Comparison of ENCODE assay signal across 32 cellular contexts in the genomic region with DNA sequence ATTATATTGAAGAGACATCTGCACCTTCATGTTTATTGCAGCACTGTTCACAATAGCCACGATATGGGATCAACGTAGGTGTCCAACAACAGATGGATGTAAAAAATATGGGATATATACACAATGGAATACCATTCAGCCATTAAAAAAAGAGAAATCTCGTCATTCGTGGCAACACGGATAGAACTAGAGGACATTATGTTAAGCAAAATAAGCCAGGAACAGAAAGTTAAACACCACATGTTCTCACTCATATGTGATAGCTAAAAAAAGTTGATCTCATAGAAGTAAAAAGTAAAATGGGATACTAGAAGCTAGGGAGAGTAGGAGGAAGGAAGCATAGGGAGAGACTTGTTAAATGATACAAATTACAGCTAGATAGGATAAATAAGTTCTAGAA.
"Had no signal": no experiment of that assay in that cellular context is flagged by ENCODE, and none has a peak within 500 bp of the region (broad histone marks: within the 10 kb centered on the region; RNA-seq: fewer than 3 reads in every experiment).

No MANE protein-coding gene starts in this region.

- H3K9me3 Mint-ChIP-seq: activated B cell treated with CpG ODN at 0.5 μM for 24 hours; activated CD4-positive, alpha-beta memory T cell treated with anti-CD3 and anti-CD28 coated beads for 36 hours; activated naive CD4-positive, alpha-beta T cell treated with anti-CD3 and anti-CD28 coated beads for 36 hours; activated naive CD4-positive, alpha-beta T cell treated with anti-CD3 and anti-CD28 coated beads, Interleukin-2, amount 50 U/mL, for 24 hours; activated naive CD8-positive, alpha-beta T cell treated with anti-CD3 and anti-CD28 coated beads for 36 hours; activated naive CD8-positive, alpha-beta T cell treated with anti-CD3 and anti-CD28 coated beads, Interleukin-2, amount 50 U/mL, for 24 hours; activated T-helper 1 cell treated with anti-CD3 and anti-CD28 coated beads, Interleukin-12 subunit alpha, Interleukin-12 subunit beta, Interleukin-2, Interleukin-4 antibody, amounts not matched to agents 30 ng/mL and 10 ng/mL and 1 ng/mL, durations not matched to agents 14 hours and 24 hours and 36 hours; activated T-helper 2 cell treated with anti-CD3 and anti-CD28 coated beads, Interferon-gamma antibody, Interleukin-2, Interleukin-4, amounts not matched to agents 10 μg/mL and 5 μg/mL and 100 μg/mL, durations not matched to agents 14 hours and 24 hours and 36 hours; brain; T-helper 2 cell treated with Interferon-gamma antibody and Interleukin-4, amounts not matched to agents 5 μg/mL and 100 μg/mL, for 36 hours had no signal

- H3K27ac Mint-ChIP-seq: activated B cell treated with CpG ODN at 0.5 μM for 24 hours; activated CD4-positive, alpha-beta memory T cell treated with anti-CD3 and anti-CD28 coated beads for 36 hours; activated CD8-positive, alpha-beta memory T cell treated with anti-CD3 and anti-CD28 coated beads, Interleukin-2, amount 10 ng/mL, durations not matched to agents 7 days and 5 days; activated CD8-positive, alpha-beta T cell treated with anti-CD3 and anti-CD28 coated beads, Interleukin-2, amount 10 ng/mL, durations not matched to agents 7 days and 5 days; activated naive CD4-positive, alpha-beta T cell treated with anti-CD3 and anti-CD28 coated beads for 36 hours; activated naive CD4-positive, alpha-beta T cell treated with anti-CD3 and anti-CD28 coated beads, Interleukin-2, amount 50 U/mL, for 24 hours; activated naive CD8-positive, alpha-beta T cell treated with anti-CD3 and anti-CD28 coated beads for 36 hours; activated naive CD8-positive, alpha-beta T cell treated with anti-CD3 and anti-CD28 coated beads, Interleukin-2, amount 50 U/mL, for 24 hours; activated T-helper 1 cell treated with anti-CD3 and anti-CD28 coated beads, Interleukin-12 subunit alpha, Interleukin-12 subunit beta, Interleukin-2, Interleukin-4 antibody, amounts not matched to agents 30 ng/mL and 10 ng/mL and 1 ng/mL, durations not matched to agents 14 hours and 24 hours and 36 hours; activated T-helper 2 cell treated with anti-CD3 and anti-CD28 coated beads, Interferon-gamma antibody, Interleukin-2, Interleukin-4, amounts not matched to agents 10 μg/mL and 5 μg/mL and 100 μg/mL, durations not matched to agents 14 hours and 24 hours and 36 hours; T-helper 17 cell; T-helper 2 cell treated with Interferon-gamma antibody and Interleukin-4, amounts not matched to agents 5 μg/mL and 100 μg/mL, for 36 hours had no signal

- H3K36me3 ChIP-seq: adrenal gland, breast epithelium, cardiac muscle cell, colonic mucosa, WERI-Rb-1 had no signal

- H3K4me1 ChIP-seq: adrenal gland, breast epithelium, colonic mucosa had no signal

- H3K4me3 Mint-ChIP-seq: activated B cell treated with CpG ODN at 0.5 μM for 24 hours; activated CD4-positive, alpha-beta memory T cell treated with anti-CD3 and anti-CD28 coated beads for 36 hours; activated CD8-positive, alpha-beta memory T cell treated with anti-CD3 and anti-CD28 coated beads, Interleukin-2, amount 10 ng/mL, durations not matched to agents 7 days and 5 days; activated CD8-positive, alpha-beta T cell treated with anti-CD3 and anti-CD28 coated beads, Interleukin-2, amount 10 ng/mL, durations not matched to agents 7 days and 5 days; activated naive CD4-positive, alpha-beta T cell treated with anti-CD3 and anti-CD28 coated beads for 36 hours; activated naive CD4-positive, alpha-beta T cell treated with anti-CD3 and anti-CD28 coated beads, Interleukin-2, amount 50 U/mL, for 24 hours; activated naive CD8-positive, alpha-beta T cell treated with anti-CD3 and anti-CD28 coated beads for 36 hours; activated naive CD8-positive, alpha-beta T cell treated with anti-CD3 and anti-CD28 coated beads, Interleukin-2, amount 50 U/mL, for 24 hours; activated T-helper 1 cell treated with anti-CD3 and anti-CD28 coated beads, Interleukin-12 subunit alpha, Interleukin-12 subunit beta, Interleukin-2, Interleukin-4 antibody, amounts not matched to agents 30 ng/mL and 10 ng/mL and 1 ng/mL, durations not matched to agents 14 hours and 24 hours and 36 hours; brain; T-helper 17 cell; T-helper 2 cell treated with Interferon-gamma antibody and Interleukin-4, amounts not matched to agents 5 μg/mL and 100 μg/mL, for 36 hours had no signal

- ATAC-seq: activated CD4-positive, CD25-positive, alpha-beta regulatory T cell treated with anti-CD3 and anti-CD28 coated beads, Interleukin-2, amount 50 U/mL, for 24 hours; activated CD8-positive, alpha-beta memory T cell treated with anti-CD3 and anti-CD28 coated beads, Interleukin-2, amount 10 ng/mL, durations not matched to agents 7 days and 5 days; activated CD8-positive, alpha-beta T cell treated with anti-CD3 and anti-CD28 coated beads, Interleukin-2, amount 10 ng/mL, durations not matched to agents 7 days and 5 days; activated naive CD8-positive, alpha-beta T cell treated with anti-CD3 and anti-CD28 coated beads, Interleukin-2, amount 50 U/mL, for 24 hours; T-helper 17 cell had no signal

- DNase-seq: activated B cell treated with CpG ODN at 0.5 μM for 24 hours; activated CD4-positive, alpha-beta memory T cell treated with anti-CD3 and anti-CD28 coated beads for 36 hours; activated CD4-positive, alpha-beta T cell treated with anti-CD3 and anti-CD28 coated beads for 48 hours; activated CD8-positive, alpha-beta memory T cell treated with anti-CD3 and anti-CD28 coated beads, Interleukin-2, amount 10 ng/mL, durations not matched to agents 7 days and 5 days; activated CD8-positive, alpha-beta memory T cell treated with anti-CD3 and anti-CD28 coated beads, Interleukin-2, amount 50 U/mL, for 4 hours; activated CD8-positive, alpha-beta T cell treated with anti-CD3 and anti-CD28 coated beads, Interleukin-2, amount 10 ng/mL, durations not matched to agents 7 days and 5 days; activated effector memory CD4-positive, alpha-beta T cell treated with anti-CD3 and anti-CD28 coated beads, Interleukin-2, amount 50 U/mL, for 16 hours; activated naive CD4-positive, alpha-beta T cell treated with anti-CD3 and anti-CD28 coated beads for 36 hours; activated naive CD8-positive, alpha-beta T cell treated with anti-CD3 and anti-CD28 coated beads for 36 hours; activated naive CD8-positive, alpha-beta T cell treated with anti-CD3 and anti-CD28 coated beads, Interleukin-2, amount 50 U/mL, for 24 hours; activated T-cell treated with anti-CD3 and anti-CD28 coated beads, Interleukin-2, amount 50 U/mL, for 1 hour; activated T-cell treated with anti-CD3 and anti-CD28 coated beads, Interleukin-2, amount 50 U/mL, for 48 hours; adrenal gland; amygdala; aorta; central memory CD4-positive, alpha-beta T cell; cerebellar nuclear complex; colonic mucosa; effector CD8-positive, alpha-beta T cell; T-helper 1 cell; T-helper 17 cell; T1000; WERI-Rb-1 had no signal

- H3K27ac ChIP-seq: adrenal gland, cardiac muscle cell, colonic mucosa, epithelial cell of prostate, WERI-Rb-1 had no signal

- H3K27me3 ChIP-seq: adrenal gland, breast epithelium, cardiac muscle cell, colonic mucosa had no signal

- H3K4me3 ChIP-seq: adrenal gland, breast epithelium, cardiac muscle cell, colonic mucosa had no signal

- H3K36me3 Mint-ChIP-seq: activated CD4-positive, alpha-beta memory T cell treated with anti-CD3 and anti-CD28 coated beads for 36 hours; activated naive CD4-positive, alpha-beta T cell treated with anti-CD3 and anti-CD28 coated beads, Interleukin-2, amount 50 U/mL, for 24 hours; activated naive CD8-positive, alpha-beta T cell treated with anti-CD3 and anti-CD28 coated beads for 36 hours; brain had no signal

- H3K27me3 Mint-ChIP-seq: activated B cell treated with CpG ODN at 0.5 μM for 24 hours; activated CD4-positive, alpha-beta memory T cell treated with anti-CD3 and anti-CD28 coated beads for 36 hours; activated CD8-positive, alpha-beta memory T cell treated with anti-CD3 and anti-CD28 coated beads, Interleukin-2, amount 10 ng/mL, durations not matched to agents 7 days and 5 days; activated naive CD4-positive, alpha-beta T cell treated with anti-CD3 and anti-CD28 coated beads, Interleukin-2, amount 50 U/mL, for 24 hours; activated naive CD8-positive, alpha-beta T cell treated with anti-CD3 and anti-CD28 coated beads for 36 hours; activated naive CD8-positive, alpha-beta T cell treated with anti-CD3 and anti-CD28 coated beads, Interleukin-2, amount 50 U/mL, for 24 hours; T-helper 17 cell had no signal

- H3K9me3 ChIP-seq: adrenal gland, breast epithelium, colonic mucosa had no signal

- H3K4me1 Mint-ChIP-seq: activated CD8-positive, alpha-beta memory T cell treated with anti-CD3 and anti-CD28 coated beads, Interleukin-2, amount 10 ng/mL, durations not matched to agents 7 days and 5 days; activated naive CD4-positive, alpha-beta T cell treated with anti-CD3 and anti-CD28 coated beads, Interleukin-2, amount 50 U/mL, for 24 hours; activated naive CD8-positive, alpha-beta T cell treated with anti-CD3 and anti-CD28 coated beads for 36 hours; activated naive CD8-positive, alpha-beta T cell treated with anti-CD3 and anti-CD28 coated beads, Interleukin-2, amount 50 U/mL, for 24 hours; brain; T-helper 17 cell had no signal
